23 cellular contexts compared by ENCODE assay signal in the genomic region with DNA sequence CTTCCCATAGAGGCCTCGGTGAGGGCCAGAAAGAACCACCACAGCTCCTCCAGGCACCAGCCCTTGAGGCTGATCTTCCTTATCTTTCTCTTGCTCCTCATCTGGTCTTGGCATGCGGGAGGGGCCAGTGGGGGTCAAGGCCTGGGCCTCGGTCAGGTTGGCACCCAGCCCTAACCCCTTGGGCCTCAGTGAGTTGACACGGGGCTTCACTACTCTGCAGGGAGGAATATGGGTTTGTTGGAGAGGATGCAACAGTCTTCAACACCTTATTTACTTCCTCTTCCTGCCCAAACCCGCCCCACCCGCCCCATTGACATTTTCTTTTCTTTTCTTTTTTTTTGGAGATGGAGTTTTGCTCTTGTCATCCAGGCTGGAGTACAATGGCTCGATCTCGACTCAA. TPM values are rescaled to one million over a fixed set of nuclear protein-coding genes. Genes with fewer than 3 reads are reported as not detected.
A peak's percentile ranks its signal among the peaks of the same experiment; 100 is the strongest.
DNase-seq lines count a peak whose midpoint lies in the region; ATAC-seq and TF ChIP-seq lines count a peak whose summit lies in the region.
"Had no signal": no experiment of that assay in that cellular context is flagged by ENCODE, and none has a peak within 500 bp of the region (broad histone marks: within the 10 kb centered on the region; RNA-seq: fewer than 3 reads in every experiment).

No MANE protein-coding gene starts in this region.

- no peak for TF ChIP-seq CTCF in neutrophil (IDR thresholded peaks at IDR 0.05)

- intact Hi-C loops in activated T-helper 2 cell treated with anti-CD3 and anti-CD28 coated beads, Interferon-gamma antibody, Interleukin-2, Interleukin-4, amounts not matched to agents 10 μg/mL and 5 μg/mL and 100 μg/mL, durations not matched to agents 14 hours and 24 hours and 36 hours (cut with micrococcal nuclease), result no loop called here

- H3K4me1 ChIP-seq in neutrophil (ENCODE audit: control insufficient read depth in 1 of 2, insufficient read depth in 1 of 2, low read depth in 1 of 2, low read length in 1 of 2), result peaks cover 7 to 8% of the 10 kb centered on the region in 2 experiments

- H3K4me1 Mint-ChIP-seq in activated naive CD4-positive, alpha-beta T cell treated with anti-CD3 and anti-CD28 coated beads, Interleukin-2, amount 10 ng/mL, durations not matched to agents 7 days and 5 days, result peaks cover 45% of the 10 kb centered on the region
- H3K4me1 Mint-ChIP-seq in T-helper 17 cell, result peaks cover 28% of the 10 kb centered on the region
- H3K4me1 Mint-ChIP-seq in activated T-helper 2 cell treated with anti-CD3 and anti-CD28 coated beads, Interferon-gamma antibody, Interleukin-2, Interleukin-4, amounts not matched to agents 10 μg/mL and 5 μg/mL and 100 μg/mL, durations not matched to agents 14 hours and 24 hours and 36 hours (ENCODE audit: low read depth), result peaks cover 21% of the 10 kb centered on the region

- peaks cover 39% of the 10 kb centered on the region for H3K36me3 Mint-ChIP-seq in activated naive CD4-positive, alpha-beta T cell treated with anti-CD3 and anti-CD28 coated beads, Interleukin-2, amount 10 ng/mL, durations not matched to agents 7 days and 5 days
- peaks cover 11% of the 10 kb centered on the region for H3K36me3 Mint-ChIP-seq in T-helper 17 cell (ENCODE audit: low read depth)
- H3K36me3 Mint-ChIP-seq in activated T-helper 2 cell treated with anti-CD3 and anti-CD28 coated beads, Interferon-gamma antibody, Interleukin-2, Interleukin-4, amounts not matched to agents 10 μg/mL and 5 μg/mL and 100 μg/mL, durations not matched to agents 14 hours and 24 hours and 36 hours (ENCODE audit: low read depth), result peaks cover 53% of the 10 kb centered on the region

- H3K36me3 ChIP-seq in neutrophil, result peaks cover 28% of the 10 kb centered on the region
- H3K36me3 ChIP-seq: ovary had no signal

- H3K27ac ChIP-seq in neutrophil, result peak overlapping the region; percentile 58
- H3K27ac ChIP-seq: BLaER1, ovary, suprapubic skin, upper lobe of left lung had no signal

- no peak for ATAC-seq in T-helper 17 cell
- no peak for ATAC-seq in GM21723 (IDR thresholded peaks at IDR 0.05; ENCODE audit: unreplicated experiment)
- ATAC-seq in GM19351 (IDR thresholded peaks at IDR 0.05; ENCODE audit: unreplicated experiment), result no peak
- ATAC-seq: left colon, mucosa of descending colon, PC-3 had no signal

- no peak overlapping the region for H3K4me3 ChIP-seq in neutrophil (ENCODE audit: low read depth in 1 of 2, low read length in 1 of 2)
- H3K4me3 ChIP-seq: BLaER1, mucosa of descending colon, ovary, suprapubic skin, upper lobe of left lung had no signal

- no peaks in the 10 kb centered on the region for H3K27me3 Mint-ChIP-seq in activated naive CD4-positive, alpha-beta T cell treated with anti-CD3 and anti-CD28 coated beads, Interleukin-2, amount 10 ng/mL, durations not matched to agents 7 days and 5 days
- no peaks in the 10 kb centered on the region for H3K27me3 Mint-ChIP-seq in T-helper 17 cell
- H3K27me3 Mint-ChIP-seq in activated T-helper 2 cell treated with anti-CD3 and anti-CD28 coated beads, Interferon-gamma antibody, Interleukin-2, Interleukin-4, amounts not matched to agents 10 μg/mL and 5 μg/mL and 100 μg/mL, durations not matched to agents 14 hours and 24 hours and 36 hours (ENCODE audit: low read depth), result no peaks in the 10 kb centered on the region
- H3K27me3 Mint-ChIP-seq: IgD-negative memory B cell had no signal

- peak overlapping the region; percentile 98 for H3K27ac Mint-ChIP-seq in activated naive CD4-positive, alpha-beta T cell treated with anti-CD3 and anti-CD28 coated beads, Interleukin-2, amount 10 ng/mL, durations not matched to agents 7 days and 5 days
- peak overlapping the region; percentile 79 for H3K27ac Mint-ChIP-seq in T-helper 17 cell
- peak overlapping the region; percentile 85 for H3K27ac Mint-ChIP-seq in activated T-helper 2 cell treated with anti-CD3 and anti-CD28 coated beads, Interferon-gamma antibody, Interleukin-2, Interleukin-4, amounts not matched to agents 10 μg/mL and 5 μg/mL and 100 μg/mL, durations not matched to agents 14 hours and 24 hours and 36 hours

- CTCF ChIA-PET in activated naive CD4-positive, alpha-beta T cell treated with anti-CD3 and anti-CD28 coated beads, Interleukin-2, amount 10 ng/mL, durations not matched to agents 7 days and 5 days (lab: Charles Lee), result no interaction called here

- no peak for DNase-seq in activated naive CD4-positive, alpha-beta T cell treated with anti-CD3 and anti-CD28 coated beads, Interleukin-2, amount 10 ng/mL, durations not matched to agents 7 days and 5 days
- no peak for DNase-seq in activated naive CD4-positive, alpha-beta T cell treated with Interleukin-2 at 50 U/mL for 16 hours
- DNase-seq in T-helper 17 cell, result no peak
- no peak for DNase-seq in activated T-helper 2 cell treated with anti-CD3 and anti-CD28 coated beads, Interferon-gamma antibody, Interleukin-2, Interleukin-4, amounts not matched to agents 10 μg/mL and 5 μg/mL and 100 μg/mL, durations not matched to agents 14 hours and 24 hours and 36 hours (ENCODE audit: low spot score)
- DNase-seq: activated CD4-positive, CD25-positive, alpha-beta regulatory T cell treated with anti-CD3 and anti-CD28 coated beads, Interleukin-2, amount 50 U/mL, for 72 hours; activated gamma-delta T cell; left colon; mucosa of descending colon; MV-4-11; NCI-H1436; NCI-H2081; NCI-H526; NK-92 treated with Interleukin-12 subunit alpha and Interleukin-12 subunit beta, amount 100 ng/mL, for 24 hours; ovary; PC-3; stimulated activated CD4-positive, alpha-beta T cell treated with anti-CD3 and anti-CD28 coated beads, Interleukin-15, amount 100 ng/mL, for 24 hours; upper lobe of left lung had no signal

- no peaks in the 10 kb centered on the region for H3K27me3 ChIP-seq in neutrophil
- H3K27me3 ChIP-seq: ovary, suprapubic skin, upper lobe of left lung had no signal

- H3K9me3 Mint-ChIP-seq in activated naive CD4-positive, alpha-beta T cell treated with anti-CD3 and anti-CD28 coated beads, Interleukin-2, amount 10 ng/mL, durations not matched to agents 7 days and 5 days, result no peaks in the 10 kb centered on the region
- H3K9me3 Mint-ChIP-seq in activated T-helper 2 cell treated with anti-CD3 and anti-CD28 coated beads, Interferon-gamma antibody, Interleukin-2, Interleukin-4, amounts not matched to agents 10 μg/mL and 5 μg/mL and 100 μg/mL, durations not matched to agents 14 hours and 24 hours and 36 hours, result no peaks in the 10 kb centered on the region
- H3K9me3 Mint-ChIP-seq: IgD-negative memory B cell had no signal

- peak overlapping the region; percentile 94 for H3K4me3 Mint-ChIP-seq in activated naive CD4-positive, alpha-beta T cell treated with anti-CD3 and anti-CD28 coated beads, Interleukin-2, amount 10 ng/mL, durations not matched to agents 7 days and 5 days
- peak overlapping the region; percentile 88 for H3K4me3 Mint-ChIP-seq in T-helper 17 cell
- peak overlapping the region; percentile 77 for H3K4me3 Mint-ChIP-seq in activated T-helper 2 cell treated with anti-CD3 and anti-CD28 coated beads, Interferon-gamma antibody, Interleukin-2, Interleukin-4, amounts not matched to agents 10 μg/mL and 5 μg/mL and 100 μg/mL, durations not matched to agents 14 hours and 24 hours and 36 hours (ENCODE audit: low read depth)

- H3K9me3 ChIP-seq in T-helper 17 cell (ENCODE audit: control insufficient read depth, low read length, poor library complexity, severe bottlenecking) (no peaks in the 10 kb centered on the region), neutrophil (no peaks in the 10 kb centered on the region)
- H3K9me3 ChIP-seq: BLaER1, mucosa of descending colon, ovary, suprapubic skin, upper lobe of left lung had no signal

RNA-seq across cellular contexts. Expression of a gene that starts 5.9 kb away (rescaled TPM):
- 10 to 100 TPM; 13.5 to 14.4 TPM for total RNA-seq in T-helper 17 cell
- total RNA-seq in activated T-helper 2 cell treated with anti-CD3 and anti-CD28 coated beads, Interferon-gamma antibody, Interleukin-2, Interleukin-4, amounts not matched to agents 10 μg/mL and 5 μg/mL and 100 μg/mL, durations not matched to agents 14 hours and 24 hours and 36 hours, result 25.8 and 26.3 TPM in 2 replicates

RNA-seq across cellular contexts. Expression of a gene that starts 37.9 kb away (rescaled TPM):
- 10 to 100 TPM; 69.9 to 73.5 TPM for total RNA-seq in T-helper 17 cell
- 37.9 and 43.5 TPM in 2 replicates for total RNA-seq in activated T-helper 2 cell treated with anti-CD3 and anti-CD28 coated beads, Interferon-gamma antibody, Interleukin-2, Interleukin-4, amounts not matched to agents 10 μg/mL and 5 μg/mL and 100 μg/mL, durations not matched to agents 14 hours and 24 hours and 36 hours

RNA-seq across cellular contexts. Expression of a gene that starts 43.8 kb away (rescaled TPM):
- 10 to 100 TPM; 18.8 to 20.6 TPM for total RNA-seq in T-helper 17 cell
- total RNA-seq in activated T-helper 2 cell treated with anti-CD3 and anti-CD28 coated beads, Interferon-gamma antibody, Interleukin-2, Interleukin-4, amounts not matched to agents 10 μg/mL and 5 μg/mL and 100 μg/mL, durations not matched to agents 14 hours and 24 hours and 36 hours, result 14.2 and 14.4 TPM in 2 replicates

RNA-seq across cellular contexts. Expression of a gene that starts 45.0 kb away (rescaled TPM):
- total RNA-seq in T-helper 17 cell, result 1 to 10 TPM; 1.0 to 1.1 TPM
- 1.6 and 2.1 TPM in 2 replicates for total RNA-seq in activated T-helper 2 cell treated with anti-CD3 and anti-CD28 coated beads, Interferon-gamma antibody, Interleukin-2, Interleukin-4, amounts not matched to agents 10 μg/mL and 5 μg/mL and 100 μg/mL, durations not matched to agents 14 hours and 24 hours and 36 hours

RNA-seq across cellular contexts. Expression of a gene that starts 54.1 kb away (rescaled TPM):
- 100 to 1,000 TPM; 180 to 203 TPM for total RNA-seq in T-helper 17 cell
- total RNA-seq in activated T-helper 2 cell treated with anti-CD3 and anti-CD28 coated beads, Interferon-gamma antibody, Interleukin-2, Interleukin-4, amounts not matched to agents 10 μg/mL and 5 μg/mL and 100 μg/mL, durations not matched to agents 14 hours and 24 hours and 36 hours, result 112 and 116 TPM in 2 replicates
